Comparison of ENCODE assay signal across 12 cellular contexts in the genomic region with DNA sequence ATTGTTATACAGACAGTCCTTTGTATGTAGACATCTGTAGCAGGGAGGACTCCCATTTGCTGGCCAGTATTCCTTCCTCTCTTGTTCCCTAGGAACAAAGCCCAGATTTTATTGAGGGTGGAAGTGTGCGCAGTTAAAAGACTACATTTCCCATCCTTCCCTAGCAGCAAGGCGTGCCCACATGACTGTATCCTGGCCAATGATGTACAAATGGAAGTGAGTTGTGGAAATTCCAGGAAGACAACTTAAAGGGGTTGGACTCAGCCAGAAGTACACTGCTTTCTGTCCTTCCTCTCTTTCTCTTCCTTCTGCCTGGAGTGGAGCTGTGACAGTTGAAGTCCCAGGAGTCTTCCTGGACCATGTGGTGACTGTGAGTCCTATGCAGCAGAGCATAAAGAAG.
DNase-seq lines count a peak whose midpoint lies in the region; ATAC-seq and TF ChIP-seq lines count a peak whose summit lies in the region.
"Had no signal": no experiment of that assay in that cellular context is flagged by ENCODE, and none has a peak within 500 bp of the region (broad histone marks: within the 10 kb centered on the region; RNA-seq: fewer than 3 reads in every experiment).

No MANE protein-coding gene starts in this region.

- H4K20me1 ChIP-seq in H9 (ENCODE audit: control insufficient read depth, insufficient read depth, insufficient read length), result no peaks in the 10 kb centered on the region

- H3K27me3 ChIP-seq in H9 (ENCODE audit: insufficient read depth, low read length) (no peaks in the 10 kb centered on the region), right cardiac atrium (ENCODE audit: control insufficient read depth, insufficient read depth) (no peaks in the 10 kb centered on the region)
- H3K27me3 ChIP-seq: ovary had no signal

- intact Hi-C loops in right cardiac atrium (cut with DNase I), result no loop called here

- H3K23ac ChIP-seq in H9 (ENCODE audit: insufficient read length, low read depth, low read length), result no peak overlapping the region

- H2BK15ac ChIP-seq in H9 (ENCODE audit: low read depth, low read length), result no peak overlapping the region

- H3K4me3 Mint-ChIP-seq in H9, result peak overlapping the region in 1 of 2 experiments; percentile 36; a peak in 3 of 5 replicates
- H3K4me3 Mint-ChIP-seq: CD4-positive, CD25-positive, alpha-beta regulatory T cell had no signal

- in situ Hi-C loops in SK-MEL-5 (cut with HindIII; ENCODE audit: low pct_unique_long_range_greater_than_20kb, low sequenced_read_pairs), result no loop called here

- H3K79me1 ChIP-seq in H9 (ENCODE audit: insufficient read depth, low read depth, low read length, poor library complexity, severe bottlenecking), result no peaks in the 10 kb centered on the region

- no peak overlapping the region for H3K14ac ChIP-seq in H9 (ENCODE audit: insufficient read depth, low read length)

- H2AK5ac ChIP-seq in H9 (ENCODE audit: insufficient read length, low read length), result no peak overlapping the region

- no CpG with 5 or more reads among the region's 2 CpGs for WGBS in H9 (ENCODE audit: extremely low coverage, insufficient read length, low lambda C conversion rate)
- 26% methylated on average over 2 of the region's 2 CpGs for WGBS in right cardiac atrium

- no peak overlapping the region for H2BK20ac ChIP-seq in H9 (ENCODE audit: low read depth, low read length, poor library complexity, severe bottlenecking)

- peaks cover 14 to 15% of the 10 kb centered on the region in 2 experiments for H3K4me1 Mint-ChIP-seq in H9
- H3K4me1 Mint-ChIP-seq: CD4-positive, CD25-positive, alpha-beta regulatory T cell had no signal

- no peak overlapping the region for H3K18ac ChIP-seq in H9 (ENCODE audit: insufficient read length, low read depth, low read length)

- no peak overlapping the region for H4K5ac ChIP-seq in H9 (ENCODE audit: insufficient read length, low read depth, low read length)

- peak overlapping the region; percentile 42 for H3K4me2 ChIP-seq in H9 (ENCODE audit: insufficient read depth, insufficient read length, low read length)

- H2BK120ac ChIP-seq in H9 (ENCODE audit: low read depth, low read length, poor library complexity, severe bottlenecking), result no peak overlapping the region

- no peak overlapping the region for H4K91ac ChIP-seq in H9 (ENCODE audit: insufficient read length, low read depth, low read length)

- H3K27ac Mint-ChIP-seq in H9, result no peak overlapping the region; a peak in 1 of 7 replicates
- H3K27ac Mint-ChIP-seq: CD4-positive, CD25-positive, alpha-beta regulatory T cell had no signal

- no peak overlapping the region for H3K4ac ChIP-seq in H9 (ENCODE audit: low read depth, low read length)

- H3K4me1 ChIP-seq in H9 (ENCODE audit: insufficient read depth, low read length) (peaks cover 2% of the 10 kb centered on the region; the same call in 1 of the 2 replicates), right cardiac atrium (ENCODE audit: control insufficient read depth, insufficient read depth, low read length) (no peaks in the 10 kb centered on the region)
- H3K4me1 ChIP-seq: heart right ventricle had no signal

- peaks cover 24% of the 10 kb centered on the region for H3K27me3 Mint-ChIP-seq in H9 (ENCODE audit: low read depth)

- no peak overlapping the region for H3K4me3 ChIP-seq in right cardiac atrium (ENCODE audit: low read length)
- H3K4me3 ChIP-seq: heart right ventricle, ovary had no signal

- DNase-seq in AG08396 (ENCODE audit: low spot score) (peak; percentile 27), H9 (peak; percentile 52), SK-MEL-5 (ENCODE audit: low read depth, low spot score) (peak; percentile 71), iPS DF 4.7 (ENCODE audit: extremely low read depth, low spot score) (peak; percentile 3), GDM1 (lab: John Stamatoyannopoulos, UW) (no peak), AML-193 (lab: John Stamatoyannopoulos, UW) (no peak), right cardiac atrium (no peak)
- DNase-seq: activated CD4-positive, alpha-beta T cell treated with anti-CD3 and anti-CD28 coated beads for 48 hours; heart right ventricle; ovary had no signal

- H2BK5ac ChIP-seq in H9 (ENCODE audit: insufficient read length, low read length), result no peak overlapping the region

- H3K36me3 Mint-ChIP-seq in H9 (ENCODE audit: insufficient read depth in 1 of 3, low read depth in 3 of 3), result no peaks in the 10 kb centered on the region
- H3K36me3 Mint-ChIP-seq: CD4-positive, CD25-positive, alpha-beta regulatory T cell had no signal

- no peak overlapping the region for H2AFZ ChIP-seq in H9 (ENCODE audit: low read length)

- H3K27ac ChIP-seq in H9 (ENCODE audit: insufficient read length, low read depth, low read length) (no peak overlapping the region), right cardiac atrium (ENCODE audit: low read length) (no peak overlapping the region)
- H3K27ac ChIP-seq: heart right ventricle, ovary had no signal

- no peaks in the 10 kb centered on the region for H3K23me2 ChIP-seq in H9 (ENCODE audit: insufficient read length, low read depth, low read length, poor library complexity, severe bottlenecking)

- TF ChIP-seq CTCF in H9 (conservative IDR thresholded peaks at IDR 0.05), result no peak

- H3K9me3 Mint-ChIP-seq in H9, result no peaks in the 10 kb centered on the region

- H3K9me3 ChIP-seq in H9 (ENCODE audit: control insufficient read depth, low read depth, low read length), result no peaks in the 10 kb centered on the region
- H3K9me3 ChIP-seq in right cardiac atrium (ENCODE audit: control insufficient read depth, low read length), result no peaks in the 10 kb centered on the region
- H3K9me3 ChIP-seq: heart right ventricle, ovary had no signal

- no peak overlapping the region for H3K9ac ChIP-seq in H9 (ENCODE audit: extremely low read depth, insufficient read length, low read length)

- ATAC-seq in GM18873 (IDR thresholded peaks at IDR 0.05; ENCODE audit: low FRiP score, unreplicated experiment) (no peak), right cardiac atrium (no peak)
- ATAC-seq: heart right ventricle had no signal

- no peak overlapping the region for H3K56ac ChIP-seq in H9 (ENCODE audit: insufficient read length, low read depth, low read length)

- H3T11ph ChIP-seq in H9 (ENCODE audit: low read length), result no peak overlapping the region

- H2BK12ac ChIP-seq in H9 (ENCODE audit: insufficient read length, low read depth, low read length), result no peak overlapping the region

- H4K8ac ChIP-seq in H9 (replicated peaks; ENCODE audit: insufficient read length, low read depth, low read length), result no peak overlapping the region

- no peaks in the 10 kb centered on the region for H3K79me2 ChIP-seq in H9 (ENCODE audit: insufficient read depth, low read length)

Comparison
In these comparisons a context has a peak if more than half of its experiments do, and no peak if none do; other contexts are left out.
1. DNase-seq: peak in AG08396 (single experiment), H9 (single experiment), SK-MEL-5 (single experiment) and iPS DF 4.7 (single experiment); none in GDM1 (single experiment), AML-193 (0 of 2) and right cardiac atrium (0 of 3).